In the genomic region with DNA sequence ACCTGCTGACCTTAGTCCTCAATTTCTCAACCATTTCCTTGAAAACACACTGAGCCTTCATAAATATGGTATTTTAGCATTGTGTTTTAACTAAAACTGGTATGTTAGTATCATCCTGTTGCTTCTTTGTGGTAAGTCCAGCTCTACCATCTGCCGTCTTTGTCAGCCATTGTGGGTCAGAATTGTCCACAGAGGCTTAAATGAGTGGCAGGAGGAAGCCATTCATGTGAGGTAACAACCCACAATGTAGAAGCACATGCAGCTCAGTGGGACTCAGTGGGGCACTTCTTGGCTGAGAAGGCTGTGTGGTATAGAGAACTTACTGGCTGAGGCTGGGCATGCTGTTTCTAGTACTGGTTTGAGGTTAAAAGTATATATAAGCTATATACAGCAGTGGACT, we compare ENCODE assay signal across 1 cellular context.
TF ChIP-seq lines count a peak whose summit lies in the region.

No MANE protein-coding gene starts in this region.

TF ChIP-seq in GM23338, 12 proteins besides CTCF, POLR2A, EP300 and RAD21 (continued from another document):
- TF ChIP-seq, protein P1, sequence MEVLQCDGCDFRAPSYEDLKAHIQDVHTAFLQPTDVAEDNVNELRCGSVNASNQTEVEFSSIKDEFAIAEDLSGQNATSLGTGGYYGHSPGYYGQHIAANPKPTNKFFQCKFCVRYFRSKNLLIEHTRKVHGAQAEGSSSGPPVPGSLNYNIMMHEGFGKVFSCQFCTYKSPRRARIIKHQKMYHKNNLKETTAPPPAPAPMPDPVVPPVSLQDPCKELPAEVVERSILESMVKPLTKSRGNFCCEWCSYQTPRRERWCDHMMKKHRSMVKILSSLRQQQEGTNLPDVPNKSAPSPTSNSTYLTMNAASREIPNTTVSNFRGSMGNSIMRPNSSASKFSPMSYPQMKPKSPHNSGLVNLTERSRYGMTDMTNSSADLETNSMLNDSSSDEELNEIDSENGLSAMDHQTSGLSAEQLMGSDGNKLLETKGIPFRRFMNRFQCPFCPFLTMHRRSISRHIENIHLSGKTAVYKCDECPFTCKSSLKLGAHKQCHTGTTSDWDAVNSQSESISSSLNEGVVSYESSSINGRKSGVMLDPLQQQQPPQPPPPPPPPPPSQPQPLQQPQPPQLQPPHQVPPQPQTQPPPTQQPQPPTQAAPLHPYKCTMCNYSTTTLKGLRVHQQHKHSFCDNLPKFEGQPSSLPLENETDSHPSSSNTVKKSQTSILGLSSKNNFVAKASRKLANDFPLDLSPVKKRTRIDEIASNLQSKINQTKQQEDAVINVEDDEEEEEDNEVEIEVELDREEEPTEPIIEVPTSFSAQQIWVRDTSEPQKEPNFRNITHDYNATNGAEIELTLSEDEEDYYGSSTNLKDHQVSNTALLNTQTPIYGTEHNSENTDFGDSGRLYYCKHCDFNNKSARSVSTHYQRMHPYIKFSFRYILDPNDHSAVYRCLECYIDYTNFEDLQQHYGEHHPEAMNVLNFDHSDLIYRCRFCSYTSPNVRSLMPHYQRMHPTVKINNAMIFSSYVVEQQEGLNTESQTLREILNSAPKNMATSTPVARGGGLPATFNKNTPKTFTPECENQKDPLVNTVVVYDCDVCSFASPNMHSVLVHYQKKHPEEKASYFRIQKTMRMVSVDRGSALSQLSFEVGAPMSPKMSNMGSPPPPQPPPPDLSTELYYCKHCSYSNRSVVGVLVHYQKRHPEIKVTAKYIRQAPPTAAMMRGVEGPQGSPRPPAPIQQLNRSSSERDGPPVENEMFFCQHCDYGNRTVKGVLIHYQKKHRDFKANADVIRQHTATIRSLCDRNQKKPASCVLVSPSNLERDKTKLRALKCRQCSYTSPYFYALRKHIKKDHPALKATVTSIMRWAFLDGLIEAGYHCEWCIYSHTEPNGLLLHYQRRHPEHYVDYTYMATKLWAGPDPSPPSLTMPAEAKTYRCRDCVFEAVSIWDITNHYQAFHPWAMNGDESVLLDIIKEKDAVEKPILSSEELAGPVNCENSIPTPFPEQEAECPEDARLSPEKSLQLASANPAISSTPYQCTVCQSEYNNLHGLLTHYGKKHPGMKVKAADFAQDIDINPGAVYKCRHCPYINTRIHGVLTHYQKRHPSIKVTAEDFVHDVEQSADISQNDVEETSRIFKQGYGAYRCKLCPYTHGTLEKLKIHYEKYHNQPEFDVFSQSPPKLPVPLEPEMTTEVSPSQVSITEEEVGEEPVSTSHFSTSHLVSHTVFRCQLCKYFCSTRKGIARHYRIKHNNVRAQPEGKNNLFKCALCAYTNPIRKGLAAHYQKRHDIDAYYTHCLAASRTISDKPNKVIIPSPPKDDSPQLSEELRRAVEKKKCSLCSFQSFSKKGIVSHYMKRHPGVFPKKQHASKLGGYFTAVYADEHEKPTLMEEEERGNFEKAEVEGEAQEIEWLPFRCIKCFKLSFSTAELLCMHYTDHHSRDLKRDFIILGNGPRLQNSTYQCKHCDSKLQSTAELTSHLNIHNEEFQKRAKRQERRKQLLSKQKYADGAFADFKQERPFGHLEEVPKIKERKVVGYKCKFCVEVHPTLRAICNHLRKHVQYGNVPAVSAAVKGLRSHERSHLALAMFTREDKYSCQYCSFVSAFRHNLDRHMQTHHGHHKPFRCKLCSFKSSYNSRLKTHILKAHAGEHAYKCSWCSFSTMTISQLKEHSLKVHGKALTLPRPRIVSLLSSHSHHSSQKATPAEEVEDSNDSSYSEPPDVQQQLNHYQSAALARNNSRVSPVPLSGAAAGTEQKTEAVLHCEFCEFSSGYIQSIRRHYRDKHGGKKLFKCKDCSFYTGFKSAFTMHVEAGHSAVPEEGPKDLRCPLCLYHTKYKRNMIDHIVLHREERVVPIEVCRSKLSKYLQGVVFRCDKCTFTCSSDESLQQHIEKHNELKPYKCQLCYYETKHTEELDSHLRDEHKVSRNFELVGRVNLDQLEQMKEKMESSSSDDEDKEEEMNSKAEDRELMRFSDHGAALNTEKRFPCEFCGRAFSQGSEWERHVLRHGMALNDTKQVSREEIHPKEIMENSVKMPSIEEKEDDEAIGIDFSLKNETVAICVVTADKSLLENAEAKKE (CRISPR knock-in tag; IDR thresholded peaks at IDR 0.05): no peak
- no peak for TF ChIP-seq EZH2phosphoT487 (IDR thresholded peaks at IDR 0.05; ENCODE audit: unreplicated experiment)
- no peak for TF ChIP-seq POLR2AphosphoS5 (IDR thresholded peaks at IDR 0.05; ENCODE audit: low read depth)
- no peak for TF ChIP-seq EZH2 (IDR thresholded peaks at IDR 0.05; ENCODE audit: low read depth, unreplicated experiment)
- TF ChIP-seq, protein P2, sequence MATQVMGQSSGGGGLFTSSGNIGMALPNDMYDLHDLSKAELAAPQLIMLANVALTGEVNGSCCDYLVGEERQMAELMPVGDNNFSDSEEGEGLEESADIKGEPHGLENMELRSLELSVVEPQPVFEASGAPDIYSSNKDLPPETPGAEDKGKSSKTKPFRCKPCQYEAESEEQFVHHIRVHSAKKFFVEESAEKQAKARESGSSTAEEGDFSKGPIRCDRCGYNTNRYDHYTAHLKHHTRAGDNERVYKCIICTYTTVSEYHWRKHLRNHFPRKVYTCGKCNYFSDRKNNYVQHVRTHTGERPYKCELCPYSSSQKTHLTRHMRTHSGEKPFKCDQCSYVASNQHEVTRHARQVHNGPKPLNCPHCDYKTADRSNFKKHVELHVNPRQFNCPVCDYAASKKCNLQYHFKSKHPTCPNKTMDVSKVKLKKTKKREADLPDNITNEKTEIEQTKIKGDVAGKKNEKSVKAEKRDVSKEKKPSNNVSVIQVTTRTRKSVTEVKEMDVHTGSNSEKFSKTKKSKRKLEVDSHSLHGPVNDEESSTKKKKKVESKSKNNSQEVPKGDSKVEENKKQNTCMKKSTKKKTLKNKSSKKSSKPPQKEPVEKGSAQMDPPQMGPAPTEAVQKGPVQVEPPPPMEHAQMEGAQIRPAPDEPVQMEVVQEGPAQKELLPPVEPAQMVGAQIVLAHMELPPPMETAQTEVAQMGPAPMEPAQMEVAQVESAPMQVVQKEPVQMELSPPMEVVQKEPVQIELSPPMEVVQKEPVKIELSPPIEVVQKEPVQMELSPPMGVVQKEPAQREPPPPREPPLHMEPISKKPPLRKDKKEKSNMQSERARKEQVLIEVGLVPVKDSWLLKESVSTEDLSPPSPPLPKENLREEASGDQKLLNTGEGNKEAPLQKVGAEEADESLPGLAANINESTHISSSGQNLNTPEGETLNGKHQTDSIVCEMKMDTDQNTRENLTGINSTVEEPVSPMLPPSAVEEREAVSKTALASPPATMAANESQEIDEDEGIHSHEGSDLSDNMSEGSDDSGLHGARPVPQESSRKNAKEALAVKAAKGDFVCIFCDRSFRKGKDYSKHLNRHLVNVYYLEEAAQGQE (IDR thresholded peaks at IDR 0.05; ENCODE audit: unreplicated experiment): no peak
- no peak for TF ChIP-seq JUNB (IDR thresholded peaks at IDR 0.05; ENCODE audit: unreplicated experiment)
- no peak for TF ChIP-seq CREB1 (CRISPR knock-in tag; IDR thresholded peaks at IDR 0.05; ENCODE audit: low read depth)
- TF ChIP-seq ZNF331 (CRISPR knock-in tag; IDR thresholded peaks at IDR 0.05; ENCODE audit: low read depth): no peak
